In genomic region chr17:78249074-78249835, GRCh38 we compare ENCODE assay signal across 1 cellular context.
TF ChIP-seq lines count a peak whose summit lies in the region.

No MANE protein-coding gene starts in this region.

TF ChIP-seq in H1, 55 proteins besides CTCF, POLR2A, EP300 and RAD21:
- TF ChIP-seq CREB1 (IDR thresholded peaks at IDR 0.05) = no peak
- TF ChIP-seq POU5F1 (IDR thresholded peaks at IDR 0.05; ENCODE audit: low read depth, low read length) = no peak
- TF ChIP-seq BRCA1 (IDR thresholded peaks at IDR 0.05; ENCODE audit: low read depth, low read length) = no peak
- TF ChIP-seq KDM5A (IDR thresholded peaks at IDR 0.05; ENCODE audit: low read length) = no peak
- TF ChIP-seq ZNF274 (IDR thresholded peaks at IDR 0.05; ENCODE audit: borderline replicate concordance, extremely low read depth, low read length) = no peak
- no peak for TF ChIP-seq FOSL1 (IDR thresholded peaks at IDR 0.05; ENCODE audit: insufficient read depth, low read depth, low read length)
- no peak for TF ChIP-seq SP2 (IDR thresholded peaks at IDR 0.05; ENCODE audit: low read length)
- no peak for TF ChIP-seq TBP (IDR thresholded peaks at IDR 0.05; ENCODE audit: low read depth, low read length)
- TF ChIP-seq EGR1 (IDR thresholded peaks at IDR 0.05; ENCODE audit: borderline replicate concordance, low read depth, low read length) = no peak
- no peak for TF ChIP-seq SIX5 (IDR thresholded peaks at IDR 0.05; ENCODE audit: low read depth, low read length)
- TF ChIP-seq NRF1 (IDR thresholded peaks at IDR 0.05; ENCODE audit: low read depth, low read length) = no peak
- TF ChIP-seq KDM1A (IDR thresholded peaks at IDR 0.05; ENCODE audit: borderline replicate concordance, low read length) = no peak
- TF ChIP-seq RBBP5 (IDR thresholded peaks at IDR 0.05; ENCODE audit: borderline replicate concordance, low read depth, low read length) = no peak
